8 cellular contexts compared by ENCODE assay signal in genomic region chr7:128946936-128947830, GRCh38. TPM values are rescaled to one million over a fixed set of nuclear protein-coding genes. Genes with fewer than 3 reads are reported as not detected.
DNase-seq lines count a peak whose midpoint lies in the region; ATAC-seq and TF ChIP-seq lines count a peak whose summit lies in the region.
"Had no signal": no experiment of that assay in that cellular context is flagged by ENCODE, and none has a peak within 500 bp of the region (broad histone marks: within the 10 kb centered on the region; RNA-seq: fewer than 3 reads in every experiment).

No MANE protein-coding gene starts in this region.

- H3K36me3 ChIP-seq in KMS-11 (ENCODE audit: insufficient read depth): no peaks in the 10 kb centered on the region

- H3K27me3 ChIP-seq in KMS-11 (ENCODE audit: insufficient read depth, low read depth): no peaks in the 10 kb centered on the region

- H3K4me2 ChIP-seq in KMS-11: no peak overlapping the region

- no peaks in the 10 kb centered on the region for H3K79me2 ChIP-seq in KMS-11 (ENCODE audit: insufficient read depth, low read depth)

- ATAC-seq in GM21528 (IDR thresholded peaks at IDR 0.05; ENCODE audit: low FRiP score, unreplicated experiment) (no peak), GM18520 (IDR thresholded peaks at IDR 0.05; ENCODE audit: unreplicated experiment) (no peak)

- no peaks in the 10 kb centered on the region for H4K20me1 ChIP-seq in KMS-11 (ENCODE audit: insufficient read depth)

- H3K27ac ChIP-seq in KMS-11: no peak overlapping the region
- H3K27ac ChIP-seq: coronary artery had no signal

- CTCF ChIA-PET in GM10248 (lab: Yijun Ruan, JAX): interaction anchor here (0.7 to 11.8 kb wide), 6 partner anchors 9 to 178 kb away, joined by 3 to 140 read pairs (median 6); partner anchors contain the start of gene IRF5

- H3K4me3 ChIP-seq in KMS-11 (IDR thresholded peaks at IDR 0.05; ENCODE audit: insufficient read depth, low read depth, low read length) (no peak overlapping the region), cardiac fibroblast (replicated peaks in 1 of 2; ENCODE audit: low read depth in 2 of 2, low read length in 2 of 2) (no peak overlapping the region)
- H3K4me3 ChIP-seq: coronary artery had no signal

- TF ChIP-seq CTCF in GM10248 (IDR thresholded peaks at IDR 0.05; ENCODE audit: control extremely low read depth, extremely low read depth, low read depth, missing control alignments): peak; percentile 46
- TF ChIP-seq CTCF in KMS-11 (conservative IDR thresholded peaks at IDR 0.05; ENCODE audit: low read depth, low read length): peak; percentile 48
- peak; percentile 25 for TF ChIP-seq CTCF in cardiac fibroblast (IDR thresholded peaks at IDR 0.05; ENCODE audit: low read depth, low read length)

- H3K9ac ChIP-seq in KMS-11: no peak overlapping the region

- POLR2A ChIA-PET in GM10248 (lab: Yijun Ruan, JAX): interaction anchor here (0.9 to 1.5 kb wide), 3 partner anchors 10 to 107 kb away, joined by 3 to 4 read pairs (median 3); partner anchors contain the start of genes IRF5 and TNPO3

- intact Hi-C loops in posterior vena cava (cut with DNase I): no loop called here

- DNase-seq in GM10248 (ENCODE audit: extremely low spot score): no peak
- no peak for DNase-seq in cardiac fibroblast (ENCODE audit: low read depth in 2 of 2)
- DNase-seq in posterior vena cava (ENCODE audit: low spot score): peak; percentile 80
- DNase-seq in stimulated activated CD4-positive, alpha-beta T cell treated with anti-CD3 and anti-CD28 coated beads, Interleukin-2, amount 100 ng/mL, for 24 hours: no peak

- no peak overlapping the region for H2AFZ ChIP-seq in KMS-11 (ENCODE audit: low read depth)

- H3K4me1 ChIP-seq in KMS-11 (ENCODE audit: low read depth, poor library complexity, severe bottlenecking): no peaks in the 10 kb centered on the region

RNA-seq across cellular contexts. Expression of gene IRF5, which starts 9.5 kb away (rescaled TPM):
- 10 to 100 TPM in 1 of 2 donors, 1 to 10 TPM in 1; 5.8 to 10.3 TPM for total RNA-seq in posterior vena cava

RNA-seq across cellular contexts. Expression of gene KCP, which starts 36.7 kb away (rescaled TPM):
- total RNA-seq in posterior vena cava: 1 to 10 TPM in 1 of 2 donors, under 1 TPM in 1; 0.95 to 1.3 TPM
